1 cellular context compared by ENCODE assay signal in genomic region chr16:12260647-12261262, GRCh38.
TF ChIP-seq lines count a peak whose summit lies in the region.

No MANE protein-coding gene starts in this region.

TF ChIP-seq in HepG2, 621 proteins besides CTCF, POLR2A, EP300 and RAD21 (continued from another document and continues in another):
- TF ChIP-seq THAP9 (CRISPR knock-in tag; IDR thresholded peaks at IDR 0.05; ENCODE audit: borderline replicate concordance) (0 out of 2 replicates have a peak, but pooled peaks have one; percentile 51), KDM6A (CRISPR knock-in tag; IDR thresholded peaks at IDR 0.05; ENCODE audit: low read depth) (no peak), GATA4 (IDR thresholded peaks at IDR 0.05; ENCODE audit: borderline replicate concordance, low read depth) (no peak), EED (CRISPR knock-in tag; IDR thresholded peaks at IDR 0.05) (0 out of 2 replicates have a peak, but pooled peaks have one; percentile 32), ZNF790 (CRISPR knock-in tag; IDR thresholded peaks at IDR 0.05; ENCODE audit: borderline replicate concordance) (no peak), KLF15 (CRISPR knock-in tag; IDR thresholded peaks at IDR 0.05; ENCODE audit: borderline replicate concordance) (no peak), ZNF607 (CRISPR knock-in tag; IDR thresholded peaks at IDR 0.05; ENCODE audit: borderline replicate concordance) (peak; percentile 62; the same call in 1 of the 2 replicates), U2AF2 (IDR thresholded peaks at IDR 0.05; ENCODE audit: low read depth, low read length) (no peak), KDM2A (CRISPR knock-in tag; IDR thresholded peaks at IDR 0.05; ENCODE audit: borderline replicate concordance, low read depth) (peak; percentile 57; the same call in 1 of the 2 replicates), FOXA3 (CRISPR knock-in tag; IDR thresholded peaks at IDR 0.05) (peak; percentile 52), ZNF501 (CRISPR knock-in tag; IDR thresholded peaks at IDR 0.05) (peak; percentile 64; the same call in 1 of the 2 replicates), ZNF264 (CRISPR knock-in tag; IDR thresholded peaks at IDR 0.05) (no peak), PHB2 (IDR thresholded peaks at IDR 0.05; ENCODE audit: partially characterized antibody) (no peak), ZNF761 (CRISPR knock-in tag; conservative IDR thresholded peaks at IDR 0.05) (no peak), TBL1XR1 (IDR thresholded peaks at IDR 0.05; ENCODE audit: borderline replicate concordance, low read length, partially characterized antibody) (peak; percentile 59), MYPOP (CRISPR knock-in tag; IDR thresholded peaks at IDR 0.05) (peak; percentile 55; the same call in 1 of the 2 replicates), ZSCAN21 (CRISPR knock-in tag; IDR thresholded peaks at IDR 0.05; ENCODE audit: borderline replicate concordance) (peak; percentile 98), ZBTB7A (CRISPR knock-in tag; IDR thresholded peaks at IDR 0.05) (0 out of 2 replicates have a peak, but pooled peaks have one; percentile 23), ZNF276 (CRISPR knock-in tag; IDR thresholded peaks at IDR 0.05; ENCODE audit: low read depth) (peak; percentile 53; the same call in 1 of the 2 replicates), NCOR1 (IDR thresholded peaks at IDR 0.05; ENCODE audit: borderline replicate concordance, low read length) (peak; percentile 62; the same call in 1 of the 2 replicates), ZNF569 (CRISPR knock-in tag; IDR thresholded peaks at IDR 0.05; ENCODE audit: borderline replicate concordance) (no peak), TEAD3 (CRISPR knock-in tag; optimal IDR thresholded peaks at IDR 0.05; ENCODE audit: borderline replicate concordance) (peak; percentile 65), MIER3 (CRISPR knock-in tag; IDR thresholded peaks at IDR 0.05; ENCODE audit: borderline replicate concordance) (0 out of 2 replicates have a peak, but pooled peaks have one; percentile 14), ZNF10 (CRISPR knock-in tag; IDR thresholded peaks at IDR 0.05; ENCODE audit: borderline replicate concordance, low read depth) (no peak), ZNF383 (CRISPR knock-in tag; IDR thresholded peaks at IDR 0.05; ENCODE audit: borderline replicate concordance) (no peak), RARA (CRISPR knock-in tag; IDR thresholded peaks at IDR 0.05) (peak; percentile 50; the same call in 1 of the 2 replicates), ETV6 (CRISPR knock-in tag; conservative IDR thresholded peaks at IDR 0.05) (no peak), ZNF329 (CRISPR knock-in tag; IDR thresholded peaks at IDR 0.05; ENCODE audit: low read depth) (0 out of 2 replicates have a peak, but pooled peaks have one; percentile 18), PITX1 (CRISPR knock-in tag; IDR thresholded peaks at IDR 0.05) (peak; percentile 58; the same call in 1 of the 2 replicates), SNAI1 (CRISPR knock-in tag; IDR thresholded peaks at IDR 0.05; ENCODE audit: borderline replicate concordance) (no peak), KAT8 (CRISPR knock-in tag; IDR thresholded peaks at IDR 0.05) (0 out of 2 replicates have a peak, but pooled peaks have one; percentile 25), AFF4 (CRISPR knock-in tag; IDR thresholded peaks at IDR 0.05) (no peak), HNF1B (CRISPR knock-in tag; IDR thresholded peaks at IDR 0.05) (no peak), ZBTB21 (CRISPR knock-in tag; IDR thresholded peaks at IDR 0.05) (no peak), ATF5 (CRISPR knock-in tag; IDR thresholded peaks at IDR 0.05; ENCODE audit: low read depth) (no peak), TFDP1 (CRISPR knock-in tag; IDR thresholded peaks at IDR 0.05; ENCODE audit: borderline replicate concordance) (no peak), ZNF775 (CRISPR knock-in tag; IDR thresholded peaks at IDR 0.05; ENCODE audit: borderline replicate concordance) (0 out of 2 replicates have a peak, but pooled peaks have one; percentile 19), GTF2F1 (IDR thresholded peaks at IDR 0.05; ENCODE audit: low read length) (no peak), NAIF1 (CRISPR knock-in tag; IDR thresholded peaks at IDR 0.05; ENCODE audit: borderline replicate concordance) (no peak), ZNF44 (CRISPR knock-in tag; IDR thresholded peaks at IDR 0.05) (0 out of 2 replicates have a peak, but pooled peaks have one; percentile 72), MEF2D (CRISPR knock-in tag; IDR thresholded peaks at IDR 0.05) (no peak), ZNF773 (CRISPR knock-in tag; IDR thresholded peaks at IDR 0.05; ENCODE audit: borderline replicate concordance) (no peak), MBNL3 (CRISPR knock-in tag; conservative IDR thresholded peaks at IDR 0.05) (no peak), RFXANK (CRISPR knock-in tag; IDR thresholded peaks at IDR 0.05) (no peak), GATAD2A (CRISPR knock-in tag; IDR thresholded peaks at IDR 0.05) (peak; percentile 72; the same call in 1 of the 2 replicates), BCLAF1 (IDR thresholded peaks at IDR 0.05) (no peak), ZNF709 (CRISPR knock-in tag; IDR thresholded peaks at IDR 0.05) (no peak), HMGXB4 (CRISPR knock-in tag; IDR thresholded peaks at IDR 0.05; ENCODE audit: borderline replicate concordance in 1 of 2, low read depth in 1 of 2) (peak; percentile 73 to 80)
